10 cellular contexts compared by ENCODE assay signal in the genomic region with DNA sequence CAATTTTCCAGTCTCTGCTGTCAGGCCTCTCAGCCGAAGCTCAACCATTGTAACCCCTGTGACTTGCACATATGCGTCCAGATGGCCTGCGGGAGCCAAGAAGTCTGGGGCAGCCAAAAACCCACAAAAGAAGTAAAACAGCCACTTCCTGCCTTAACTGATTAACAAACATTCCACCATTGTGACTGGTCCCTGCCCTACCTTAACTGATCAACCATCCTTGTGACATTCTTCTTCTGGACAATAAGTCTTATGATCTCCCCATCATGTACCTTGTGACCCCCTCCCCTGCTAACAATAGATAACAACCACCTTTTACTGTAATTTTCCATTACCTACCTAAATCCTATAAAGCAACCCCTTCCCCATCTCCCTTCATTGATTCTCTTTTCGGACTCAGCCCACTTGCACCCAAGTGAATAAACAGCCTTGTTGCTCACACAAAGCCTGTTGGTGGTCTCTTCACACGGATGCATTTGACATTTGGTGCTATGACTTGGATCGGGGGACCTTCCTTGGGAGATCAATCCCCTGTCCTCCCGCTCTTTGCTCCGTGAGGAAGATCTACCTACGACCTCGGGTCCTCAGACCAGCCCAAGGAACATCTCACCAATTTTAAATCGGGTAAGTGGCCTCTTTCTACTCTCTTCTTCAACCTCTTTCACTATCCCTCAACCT. TPM values are rescaled to one million over a fixed set of nuclear protein-coding genes. Genes with fewer than 3 reads are reported as not detected.
DNase-seq lines count a peak whose midpoint lies in the region; ATAC-seq and TF ChIP-seq lines count a peak whose summit lies in the region.
"Had no signal": no experiment of that assay in that cellular context is flagged by ENCODE, and none has a peak within 500 bp of the region (broad histone marks: within the 10 kb centered on the region; RNA-seq: fewer than 3 reads in every experiment).

No MANE protein-coding gene starts in this region.

- H3K4me3 Mint-ChIP-seq in T-helper 17 cell: peak overlapping the region; percentile 92
- H3K4me3 Mint-ChIP-seq in osteocyte (ENCODE audit: unreplicated experiment): no peak overlapping the region

- intact Hi-C loops in heart right ventricle (cut with DNase I): no loop called here
- intact Hi-C loops in left ventricle myocardium superior (cut with micrococcal nuclease): no loop called here
- intact Hi-C loops in upper lobe of right lung (cut with DNase I): no loop called here

- H3K9me3 ChIP-seq in heart right ventricle (no peaks in the 10 kb centered on the region), T-helper 17 cell (ENCODE audit: control insufficient read depth, low read length, poor library complexity, severe bottlenecking) (no peaks in the 10 kb centered on the region), upper lobe of right lung (no peaks in the 10 kb centered on the region)

- TF ChIP-seq CTCF in heart right ventricle (IDR thresholded peaks at IDR 0.05) (no peak), fibroblast of the aortic adventitia (IDR thresholded peaks at IDR 0.05; ENCODE audit: insufficient read depth, low read length) (no peak), upper lobe of right lung (IDR thresholded peaks at IDR 0.05) (no peak), osteocyte (IDR thresholded peaks at IDR 0.05) (no peak)

- H3K9me3 Mint-ChIP-seq in osteocyte (ENCODE audit: unreplicated experiment): no peaks in the 10 kb centered on the region

- H3K36me3 Mint-ChIP-seq in T-helper 17 cell (ENCODE audit: low read depth): peaks cover 3% of the 10 kb centered on the region
- H3K36me3 Mint-ChIP-seq in osteocyte (ENCODE audit: unreplicated experiment): no peaks in the 10 kb centered on the region

- H3K27me3 ChIP-seq in heart right ventricle: no peaks in the 10 kb centered on the region
- no peaks in the 10 kb centered on the region for H3K27me3 ChIP-seq in upper lobe of right lung

- H3K27ac Mint-ChIP-seq in T-helper 17 cell (peak overlapping the region; percentile 96), osteocyte (ENCODE audit: unreplicated experiment) (no peak overlapping the region)

- H3K27me3 Mint-ChIP-seq in T-helper 17 cell: no peaks in the 10 kb centered on the region
- H3K27me3 Mint-ChIP-seq in osteocyte (ENCODE audit: unreplicated experiment): no peaks in the 10 kb centered on the region

- ATAC-seq in heart right ventricle (peak in 4 of 8 donors; percentile 18 to 52 (median 30)), left ventricle myocardium superior (no peak), T-helper 17 cell (no peak), upper lobe of right lung (no peak)
- no peak for ATAC-seq in activated CD4-positive, CD25-positive, alpha-beta regulatory T cell treated with anti-CD3 and anti-CD28 coated beads, Interleukin-2, amount 50 U/mL, for 24 hours

- H3K4me1 ChIP-seq in heart right ventricle: peaks cover 6 to 41% (median 34%) of the 10 kb centered on the region in 9 donors
- H3K4me1 ChIP-seq in upper lobe of right lung: peaks cover 29% of the 10 kb centered on the region

- 78 to 85% methylated on average over 11 of the region's 11 CpGs for WGBS in heart right ventricle, 2 donors

- peak overlapping the region in 3 of 10 donors; percentile 10 to 81 (median 28) for H3K4me3 ChIP-seq in heart right ventricle
- no peak overlapping the region for H3K4me3 ChIP-seq in fibroblast of the aortic adventitia (ENCODE audit: low read depth, low read length)
- H3K4me3 ChIP-seq in upper lobe of right lung: peak overlapping the region; percentile 4

- peak in 1 of 2 donors; percentile 29 for DNase-seq in heart right ventricle
- DNase-seq in left ventricle myocardium superior: no peak
- no peak for DNase-seq in T-helper 17 cell
- DNase-seq in fibroblast of the aortic adventitia (ENCODE audit: low read depth): peak; percentile 81
- DNase-seq in upper lobe of right lung: no peak
- no peak for DNase-seq in osteocyte (ENCODE audit: extremely low spot score, unreplicated experiment)
- no peak for DNase-seq in NCI-H2196 treated with DMSO at 0.1 percent for 48 hours (lab: John Stamatoyannopoulos, UW; ENCODE audit: unreplicated experiment)
- DNase-seq: DMS153, Right ventricle myocardium superior had no signal

- H3K36me3 ChIP-seq in heart right ventricle (peaks cover 0 to 11% (median 0%) of the 10 kb centered on the region in 9 donors), upper lobe of right lung (no peaks in the 10 kb centered on the region)

- H3K4me1 Mint-ChIP-seq in T-helper 17 cell (peaks cover 35% of the 10 kb centered on the region), osteocyte (ENCODE audit: unreplicated experiment) (peaks cover 24% of the 10 kb centered on the region)

- H3K27ac ChIP-seq in heart right ventricle (peak overlapping the region in 7 of 10 donors; percentile 51 to 95 (median 91)), upper lobe of right lung (peak overlapping the region; percentile 88)

RNA-seq across cellular contexts. Expression of gene NDUFC2, which starts 1.3 kb away (rescaled TPM):
- total RNA-seq in heart right ventricle (100 to 1,000 TPM; 242 to 400 (median 275) TPM), left ventricle myocardium superior (348 TPM), T-helper 17 cell (10 to 100 TPM; 36.9 to 47.1 TPM), fibroblast of the aortic adventitia (ENCODE audit: low replicate concordance) (91.9 and 103 TPM in 2 replicates), upper lobe of right lung (140 TPM), osteocyte (182 and 199 TPM in 2 replicates)
- polyA plus RNA-seq in heart right ventricle: 100 to 1,000 TPM in 1 of 2 donors, 10 to 100 TPM in 1; 69.7 to 294 TPM

RNA-seq across cellular contexts. Expression of gene THRSP, which starts 17.3 kb away (rescaled TPM):
- total RNA-seq in heart right ventricle (1 to 10 TPM in 6 of 10 donors, under 1 TPM in 1, not detected in 3; 0.21 to 7.7 (median 3.5) TPM), left ventricle myocardium superior (1.1 TPM), T-helper 17 cell (not detected), fibroblast of the aortic adventitia (ENCODE audit: low replicate concordance) (not detected in 2 replicates), upper lobe of right lung (not detected), osteocyte (not detected in 2 replicates)
- 10 to 100 TPM; 13.6 to 25.4 TPM for polyA plus RNA-seq in heart right ventricle

RNA-seq across cellular contexts. Expression of gene KCTD14, which starts 57.9 kb away (rescaled TPM):
- total RNA-seq in heart right ventricle (under 1 TPM in 9 of 10 donors, not detected in 1; 0.17 to 0.53 (median 0.21) TPM), left ventricle myocardium superior (0.15 TPM), T-helper 17 cell (under 1 TPM; 0.17 to 0.52 TPM), fibroblast of the aortic adventitia (ENCODE audit: low replicate concordance) (0.45 TPM in 1 of 2 replicates, not detected in the other), upper lobe of right lung (13.6 TPM), osteocyte (0.73 and 1.0 TPM in 2 replicates)
- polyA plus RNA-seq in heart right ventricle: under 1 TPM; 0.15 to 0.49 TPM
- total RNA-seq: Right ventricle myocardium superior had no signal

RNA-seq across cellular contexts. Expression of gene ALG8, which starts 58.5 kb away (rescaled TPM):
- total RNA-seq in heart right ventricle: 10 to 100 TPM in 9 of 10 donors, 1 to 10 TPM in 1; 9.6 to 19.5 (median 15.5) TPM
- polyA plus RNA-seq in heart right ventricle: 10 to 100 TPM; 21.1 to 69.1 TPM
- total RNA-seq in left ventricle myocardium superior: 12.6 TPM
- total RNA-seq in T-helper 17 cell: 10 to 100 TPM; 17.2 to 25.8 TPM
- 17.0 and 56.6 TPM in 2 replicates for total RNA-seq in fibroblast of the aortic adventitia (ENCODE audit: low replicate concordance)
- 31.5 TPM for total RNA-seq in upper lobe of right lung
- total RNA-seq in osteocyte: 35.1 and 41.7 TPM in 2 replicates
